In genomic region chr10:132061465-132062180, GRCh38 we compare ENCODE assay signal across 23 cellular contexts.
"Had no signal": no experiment of that assay in that cellular context is flagged by ENCODE, and none has a peak within 500 bp of the region (broad histone marks: within the 10 kb centered on the region; RNA-seq: fewer than 3 reads in every experiment).

No MANE protein-coding gene starts in this region.

- H3K27me3 ChIP-seq: cardiac muscle cell, hepatocyte, right atrium auricular region had no signal

- H3K4me3 Mint-ChIP-seq: activated CD4-positive, alpha-beta T cell treated with anti-CD3 and anti-CD28 coated beads, Interleukin-2, amount 10 ng/mL, durations not matched to agents 24 days and 14 days; activated CD8-positive, alpha-beta T cell treated with anti-CD3 and anti-CD28 coated beads, Interleukin-2, amount 10 ng/mL, durations not matched to agents 7 days and 5 days; activated naive CD8-positive, alpha-beta T cell treated with anti-CD3 and anti-CD28 coated beads for 36 hours; activated T-helper 1 cell treated with anti-CD3 and anti-CD28 coated beads, Interleukin-12 subunit alpha, Interleukin-12 subunit beta, Interleukin-2, Interleukin-4 antibody, amounts not matched to agents 30 ng/mL and 10 ng/mL and 1 ng/mL, durations not matched to agents 14 hours and 24 hours and 36 hours; endodermal cell; nephron progenitor cell had no signal

- ATAC-seq: activated CD8-positive, alpha-beta T cell treated with anti-CD3 and anti-CD28 coated beads, Interleukin-2, amount 10 ng/mL, durations not matched to agents 7 days and 5 days had no signal

- H2AFZ ChIP-seq: hepatocyte had no signal

- H3K4me3 ChIP-seq: cardiac muscle cell, hepatocyte, left ventricle myocardium inferior, prostate gland, right atrium auricular region had no signal

- H3K4me2 ChIP-seq: hepatocyte had no signal

- H3K9me3 Mint-ChIP-seq: activated CD4-positive, alpha-beta T cell treated with anti-CD3 and anti-CD28 coated beads, Interleukin-2, amount 10 ng/mL, durations not matched to agents 24 days and 14 days; activated naive CD8-positive, alpha-beta T cell treated with anti-CD3 and anti-CD28 coated beads for 36 hours; activated T-helper 1 cell treated with anti-CD3 and anti-CD28 coated beads, Interleukin-12 subunit alpha, Interleukin-12 subunit beta, Interleukin-2, Interleukin-4 antibody, amounts not matched to agents 30 ng/mL and 10 ng/mL and 1 ng/mL, durations not matched to agents 14 hours and 24 hours and 36 hours; endodermal cell; nephron progenitor cell had no signal

- DNase-seq: activated CD4-positive, alpha-beta T cell treated with anti-CD3 and anti-CD28 coated beads, Interleukin-2, amount 10 ng/mL, durations not matched to agents 24 days and 14 days; activated CD4-positive, CD25-positive, alpha-beta regulatory T cell; activated CD8-positive, alpha-beta T cell treated with anti-CD3 and anti-CD28 coated beads, Interleukin-2, amount 10 ng/mL, durations not matched to agents 7 days and 5 days; activated naive CD4-positive, alpha-beta T cell; activated naive CD8-positive, alpha-beta T cell treated with anti-CD3 and anti-CD28 coated beads for 36 hours; amniotic stem cell; endodermal cell; foreskin fibroblast; left ventricle myocardium inferior; mammary epithelial cell; nephron progenitor cell; nucleus accumbens; stimulated activated CD4-positive, alpha-beta T cell treated with anti-CD3 and anti-CD28 coated beads, Interleukin-2, amount 100 ng/mL, for 24 hours; stimulated activated naive CD4-positive, alpha-beta T cell treated with Interleukin-2 at 50 U/mL for 16 hours; T-helper 1 cell; T-helper 9 cell; trophoblast cell had no signal

- H3K27ac ChIP-seq: cardiac muscle cell, epithelial cell of prostate, hepatocyte, left ventricle myocardium inferior, prostate gland, right atrium auricular region had no signal

- H3K27ac Mint-ChIP-seq: activated CD4-positive, alpha-beta T cell treated with anti-CD3 and anti-CD28 coated beads, Interleukin-2, amount 10 ng/mL, durations not matched to agents 24 days and 14 days; activated CD8-positive, alpha-beta T cell treated with anti-CD3 and anti-CD28 coated beads, Interleukin-2, amount 10 ng/mL, durations not matched to agents 7 days and 5 days; activated naive CD8-positive, alpha-beta T cell treated with anti-CD3 and anti-CD28 coated beads for 36 hours; activated T-helper 1 cell treated with anti-CD3 and anti-CD28 coated beads, Interleukin-12 subunit alpha, Interleukin-12 subunit beta, Interleukin-2, Interleukin-4 antibody, amounts not matched to agents 30 ng/mL and 10 ng/mL and 1 ng/mL, durations not matched to agents 14 hours and 24 hours and 36 hours; endodermal cell; nephron progenitor cell had no signal

- H3K36me3 ChIP-seq: cardiac muscle cell, left ventricle myocardium inferior, prostate gland, right atrium auricular region had no signal

- H3K9me3 ChIP-seq: left ventricle myocardium inferior, prostate gland, right atrium auricular region had no signal

- H3K36me3 Mint-ChIP-seq: activated naive CD8-positive, alpha-beta T cell treated with anti-CD3 and anti-CD28 coated beads for 36 hours had no signal

- H3K79me2 ChIP-seq: hepatocyte had no signal
